In genomic region chr12:70365648-70366518, GRCh38 we compare ENCODE assay signal across 1 cellular context.
TF ChIP-seq lines count a peak whose summit lies in the region.

TSS of gene KCNMB4 (plus strand) at chr12:70366290. CDS start at chr12:70366735, 445 bp downstream.

TF ChIP-seq in SK-N-SH treated with all-trans-retinoic acid at 6 μM for 48 hours, 23 proteins besides CTCF, POLR2A, EP300 and RAD21 (continued from another document):
- no peak for TF ChIP-seq POU6F1 (CRISPR knock-in tag; IDR thresholded peaks at IDR 0.05; ENCODE audit: borderline replicate concordance, low read depth)
